ENCODE assay signal across 8 cellular contexts in genomic region chr9:38067611-38067891, GRCh38. TPM values are rescaled to one million over a fixed set of nuclear protein-coding genes. Genes with fewer than 3 reads are reported as not detected.
A peak's percentile ranks its signal among the peaks of the same experiment; 100 is the strongest.
DNase-seq lines count a peak whose midpoint lies in the region; ATAC-seq and TF ChIP-seq lines count a peak whose summit lies in the region.

No MANE protein-coding gene starts in this region.

- CTCF ChIA-PET in IMR-90 (lab: Yijun Ruan, JAX), result interaction anchor here (0.6 kb wide), 1 partner anchor 23 kb away, joined by 4 read pairs; no protein-coding TSS in a partner anchor

- TF ChIP-seq RAD21 in IMR-90 (IDR thresholded peaks at IDR 0.05; ENCODE audit: low read length), result peak; percentile 1; the same call in 1 of the 2 replicates

- peak overlapping the region; percentile 94 for H2AK9ac ChIP-seq in IMR-90 (replicated peaks; ENCODE audit: low read depth, low read length, poor library complexity)

- ATAC-seq in IMR-90 (ENCODE audit: low read depth) (peak; percentile 3), mucosa of descending colon (peak; percentile 2)

- H3K27ac ChIP-seq in IMR-90 (ENCODE audit: insufficient read depth, low read length) (peak overlapping the region; percentile 87), cingulate gyrus (ENCODE audit: low read depth, low read length) (peak overlapping the region; percentile 47)

- no peaks in the 10 kb centered on the region for H3K9me3 ChIP-seq in IMR-90 (ENCODE audit: control insufficient read depth, insufficient read depth, low read length)
- no peaks in the 10 kb centered on the region for H3K9me3 ChIP-seq in mucosa of descending colon

- H4K20me1 ChIP-seq in IMR-90 (ENCODE audit: insufficient read depth, low read length), result peaks cover 49% of the 10 kb centered on the region

- peak overlapping the region; percentile 91 for H3K14ac ChIP-seq in IMR-90 (replicated peaks; ENCODE audit: low read depth, low read length)

- intact Hi-C loops in IMR-90 (cut with micrococcal nuclease), result loop anchor here (1.0 to 5.0 kb wide), 5 partner anchors 41 to 295 kb away; no protein-coding TSS in a partner anchor
- intact Hi-C loops in mucosa of descending colon (cut with DNase I, micrococcal nuclease), result loop anchor here (5.0 to 10.0 kb wide), 2 partner anchors 100 to 143 kb away; no protein-coding TSS in a partner anchor

- TF ChIP-seq CTCF in IMR-90 (conservative IDR thresholded peaks at IDR 0.05; ENCODE audit: low read depth, low read length) (no peak), mucosa of descending colon (IDR thresholded peaks at IDR 0.05) (no peak)

- DNase-seq in ACHN (peak; percentile 12), IMR-90 (no peak), mucosa of descending colon (peak in 2 of 3 donors; percentile 67 to 74), D341Med (ENCODE audit: low spot score) (no peak), activated gamma-delta T cell treated with Interleukin-2 at 50 U/mL for 16 hours (no peak), COLO829 (ENCODE audit: low spot score) (no peak)
- no peak for DNase-seq in stimulated activated CD8-positive, alpha-beta memory T cell treated with anti-CD3 and anti-CD28 coated beads, Interleukin-4, amount 100 ng/mL, for 48 hours

- H4K8ac ChIP-seq in IMR-90 (ENCODE audit: low read depth in 2 of 2, low read length in 2 of 2), result peak overlapping the region; percentile 22 to 49; a peak in 2 of 4 replicates

- peak overlapping the region; percentile 82 for H3K56ac ChIP-seq in IMR-90 (ENCODE audit: extremely low read depth, insufficient read depth, low read length)

- 0% methylated on average over 10 of the region's 21 CpGs; no CpG with 5 or more reads in 1 of the 2 experiments for WGBS in IMR-90 (ENCODE audit: extremely low coverage in 2 of 2, insufficient read length in 1 of 2), 2 experiments

- H2BK20ac ChIP-seq in IMR-90 (ENCODE audit: low read depth, low read length), result no peak overlapping the region

- peaks cover 0 to 50% of the 10 kb centered on the region in 2 experiments; a peak in 3 of 4 replicates for H3K79me1 ChIP-seq in IMR-90 (ENCODE audit: low read depth in 1 of 2, low read length in 2 of 2)

- H3K4me1 ChIP-seq in IMR-90 (ENCODE audit: control insufficient read depth, insufficient read depth, low read length) (peaks cover 24% of the 10 kb centered on the region), mucosa of descending colon (ENCODE audit: low read depth) (peaks cover 41% of the 10 kb centered on the region)

- peak overlapping the region; percentile 80; the same call in 1 of the 2 replicates for H4K91ac ChIP-seq in IMR-90 (ENCODE audit: insufficient read depth, low read depth, low read length)

- H3K4me3 ChIP-seq in IMR-90 (ENCODE audit: insufficient read depth, low read depth, low read length) (peak overlapping the region; percentile 89), mucosa of descending colon (peak overlapping the region; percentile 78)

- dilution Hi-C loops in IMR-90 (cut with HindIII; ENCODE audit: low sequenced_read_pairs, unreplicated experiment), result loop anchor here (25.0 kb wide), 1 partner anchor 130 kb away; no protein-coding TSS in a partner anchor

- peak overlapping the region; percentile 62 for H3K18ac ChIP-seq in IMR-90 (ENCODE audit: low read depth, low read length)

- H3K9me1 ChIP-seq in IMR-90 (ENCODE audit: insufficient read depth, low read length), result peaks cover 25% of the 10 kb centered on the region

- H3K9ac ChIP-seq in IMR-90 (ENCODE audit: low read depth, low read length), result peak overlapping the region; percentile 98

- peak overlapping the region; percentile 43 for H4K5ac ChIP-seq in IMR-90 (ENCODE audit: low read depth, low read length)

- no peak for TF ChIP-seq POLR2A in IMR-90 (IDR thresholded peaks at IDR 0.05; ENCODE audit: low read depth, low read length)

- peak overlapping the region; percentile 9; the same call in 1 of the 3 replicates for H2BK15ac ChIP-seq in IMR-90 (ENCODE audit: low read depth, low read length)

- BruUV-seq in IMR-90 (replicated peaks; lab: Mats Ljungman, UMichigan), result no TSS peak

- H2AK5ac ChIP-seq in IMR-90 (ENCODE audit: low read depth, low read length), result 0 out of 2 replicates have a peak overlapping the region, but pooled peaks have one; percentile 71

- peak overlapping the region; percentile 93 for H3K4me2 ChIP-seq in IMR-90 (ENCODE audit: low read depth, low read length)

- in situ Hi-C loops in ACHN (cut with HindIII; ENCODE audit: low pct_ligation_motif_present, low pct_unique_long_range_greater_than_20kb, low sequenced_read_pairs), result no loop called here
- in situ Hi-C loops in IMR-90 (cut with MboI; ENCODE audit: low sequenced_read_pairs), result loop anchor here (10.0 to 25.0 kb wide), 2 partner anchors 143 to 580 kb away; partner anchors contain the start of gene POLR1E

- POLR2A ChIA-PET in IMR-90 (lab: Charles Lee; ENCODE audit: unreplicated experiment), result no interaction called here

- H2BK5ac ChIP-seq in IMR-90 (ENCODE audit: low read depth, low read length, poor library complexity, severe bottlenecking), result peak overlapping the region; percentile 79

- peak overlapping the region; percentile 41 for H2BK120ac ChIP-seq in IMR-90 (ENCODE audit: low read depth, low read length)

- peak overlapping the region; percentile 81 for H3K4ac ChIP-seq in IMR-90 (ENCODE audit: low read depth, low read length)

- H2AFZ ChIP-seq in IMR-90 (replicated peaks; ENCODE audit: low read length, poor library complexity), result peak overlapping the region; percentile 44

- no peaks in the 10 kb centered on the region for H3K27me3 ChIP-seq in IMR-90 (ENCODE audit: control insufficient read depth, insufficient read depth, low read length)

- H3K36me3 ChIP-seq in IMR-90 (ENCODE audit: control insufficient read depth, insufficient read depth, low read length) (peaks cover 7% of the 10 kb centered on the region), mucosa of descending colon (ENCODE audit: low read depth) (no peaks in the 10 kb centered on the region)

- peak overlapping the region; percentile 88 for H3K23ac ChIP-seq in IMR-90 (ENCODE audit: low read depth, low read length)

TF ChIP-seq in IMR-90, 13 proteins besides CTCF, POLR2A, EP300 and RAD21:
- no peak for TF ChIP-seq RCOR1 (IDR thresholded peaks at IDR 0.05; ENCODE audit: insufficient replicate concordance, low read length)
- no peak for TF ChIP-seq NFE2L2 (IDR thresholded peaks at IDR 0.05; ENCODE audit: low read depth, low read length)
- TF ChIP-seq SMC3 (IDR thresholded peaks at IDR 0.05; ENCODE audit: low read depth, low read length), result no peak
- TF ChIP-seq FOS (IDR thresholded peaks at IDR 0.05; ENCODE audit: low read depth, low read length), result no peak
- no peak for TF ChIP-seq MAFK (IDR thresholded peaks at IDR 0.05; ENCODE audit: low read depth, low read length)
- TF ChIP-seq CHD1 (IDR thresholded peaks at IDR 0.05; ENCODE audit: low read depth, low read length), result no peak
- no peak for TF ChIP-seq BHLHE40 (IDR thresholded peaks at IDR 0.05; ENCODE audit: low read depth, low read length)
- TF ChIP-seq ELK1 (IDR thresholded peaks at IDR 0.05; ENCODE audit: borderline replicate concordance, low read depth, low read length), result no peak
- no peak for TF ChIP-seq RFX5 (IDR thresholded peaks at IDR 0.05; ENCODE audit: low read depth, low read length)
- TF ChIP-seq USF2 (IDR thresholded peaks at IDR 0.05; ENCODE audit: low read depth, low read length), result no peak
- TF ChIP-seq CEBPB (IDR thresholded peaks at IDR 0.05; ENCODE audit: low read depth, low read length), result no peak
- no peak for TF ChIP-seq MXI1 (IDR thresholded peaks at IDR 0.05; ENCODE audit: borderline replicate concordance, low read depth, low read length)
- no peak for TF ChIP-seq MAZ (IDR thresholded peaks at IDR 0.05; ENCODE audit: borderline replicate concordance, low read depth, low read length)

RNA-seq across cellular contexts. Expression of gene SHB, which starts 1.5 kb away (rescaled TPM):
- total RNA-seq in IMR-90 (2012; rRNA removed) (6.1 and 7.8 TPM in 2 replicates), mucosa of descending colon (10 to 100 TPM; 20.3 to 23.9 (median 20.6) TPM)
- 20.4 and 22.9 TPM in 2 replicates for polyA plus RNA-seq in IMR-90 (2012; rRNA removed)
- 15.8 and 28.1 TPM in 2 replicates for polyA plus RNA-seq in IMR-90 (2012; cell fraction: cytosol; rRNA removed)
- 36.9 and 39.5 TPM in 2 replicates for polyA plus RNA-seq in IMR-90 (2012; cell fraction: nucleus; rRNA removed; ENCODE audit: low replicate concordance)

Comparison
In these comparisons a context has a peak if more than half of its experiments do, and no peak if none do; other contexts are left out.
1. DNase-seq: peak in ACHN (single experiment) and mucosa of descending colon (2 of 3); none in IMR-90 (single experiment), D341Med (single experiment), activated gamma-delta T cell treated with Interleukin-2 at 50 U/mL for 16 hours (single experiment), stimulated activated CD8-positive, alpha-beta memory T cell treated with anti-CD3 and anti-CD28 coated beads, Interleukin-4, amount 100 ng/mL, for 48 hours (single experiment) and COLO829 (single experiment).